ENCODE assay signal across 1 cellular context in genomic region chr16:1772908-1773702, GRCh38.
TF ChIP-seq lines count a peak whose summit lies in the region.

Gene MRPS34, minus strand, starts transcription at chr16:1773134. Its CDS starts 15 bp downstream, at chr16:1773119.

TF ChIP-seq in K562, 482 proteins besides CTCF, POLR2A, EP300 and RAD21 (continued from another document and continues in another):
- TF ChIP-seq ZNF449 (CRISPR knock-in tag; IDR thresholded peaks at IDR 0.05): no peak
- peak; percentile 40; the same call in 1 of the 2 replicates for TF ChIP-seq CREB3L1 (IDR thresholded peaks at IDR 0.05; ENCODE audit: borderline replicate concordance, low read depth)
- TF ChIP-seq MTA1 (IDR thresholded peaks at IDR 0.05; ENCODE audit: borderline replicate concordance): no peak
- peak; percentile 39; the same call in 1 of the 2 replicates for TF ChIP-seq MXI1 (IDR thresholded peaks at IDR 0.05; ENCODE audit: low read depth, low read length)
- TF ChIP-seq NR4A1 (CRISPR knock-in tag; IDR thresholded peaks at IDR 0.05): peak; percentile 59; the same call in 1 of the 2 replicates
- 0 out of 2 replicates have a peak, but pooled peaks have one; percentile 51 for TF ChIP-seq NR4A1 (tag; IDR thresholded peaks at IDR 0.05)
- TF ChIP-seq MLX (CRISPR knock-in tag; conservative IDR thresholded peaks at IDR 0.05): 0 out of 4 replicates have a peak, but pooled peaks have one; percentile 19 to 21
- TF ChIP-seq ETV1 (tag; conservative IDR thresholded peaks at IDR 0.05; ENCODE audit: low read depth): peak; percentile 85
- TF ChIP-seq GABPA (tag; conservative IDR thresholded peaks at IDR 0.05; ENCODE audit: low read depth): peak; percentile 100
- TF ChIP-seq ETV5 (CRISPR knock-in tag; IDR thresholded peaks at IDR 0.05; ENCODE audit: low read depth): peak; percentile 91
- TF ChIP-seq EGR1 (conservative IDR thresholded peaks at IDR 0.05): no peak
- 0 out of 2 replicates have a peak, but pooled peaks have one; percentile 5 for TF ChIP-seq CBX5 (IDR thresholded peaks at IDR 0.05; ENCODE audit: borderline replicate concordance, low read depth)
- 0 out of 2 replicates have a peak, but pooled peaks have one; percentile 27 for TF ChIP-seq AFF4 (CRISPR knock-in tag; IDR thresholded peaks at IDR 0.05)
- no peak for TF ChIP-seq OTX1 (CRISPR knock-in tag; IDR thresholded peaks at IDR 0.05)
- TF ChIP-seq MAFG (tag; conservative IDR thresholded peaks at IDR 0.05): no peak
- peak; percentile 93 for TF ChIP-seq EP400 (IDR thresholded peaks at IDR 0.05)
- TF ChIP-seq MBD2 (IDR thresholded peaks at IDR 0.05; ENCODE audit: borderline replicate concordance, low read depth): 0 out of 2 replicates have a peak, but pooled peaks have one; percentile 16
- no peak for TF ChIP-seq SRSF9 (IDR thresholded peaks at IDR 0.05; ENCODE audit: borderline replicate concordance, low read depth, low read length)
- TF ChIP-seq ATF6 (CRISPR knock-in tag; IDR thresholded peaks at IDR 0.05): peak; percentile 43; the same call in 1 of the 2 replicates
- peak in 1 of 2 experiments; percentile 89; a peak in 2 of 4 replicates for TF ChIP-seq HDAC1 (IDR thresholded peaks at IDR 0.05)
- TF ChIP-seq ZNF354B (CRISPR knock-in tag; IDR thresholded peaks at IDR 0.05): no peak
- peak; percentile 83 for TF ChIP-seq CTCFL (IDR thresholded peaks at IDR 0.05; ENCODE audit: borderline replicate concordance, insufficient read depth, low read depth, low read length, poor library complexity, severe bottlenecking)
- 0 out of 2 replicates have a peak, but pooled peaks have one; percentile 75 for TF ChIP-seq PHB (CRISPR knock-in tag; IDR thresholded peaks at IDR 0.05)
- TF ChIP-seq ZNF609 (CRISPR knock-in tag; IDR thresholded peaks at IDR 0.05; ENCODE audit: borderline replicate concordance): peak; percentile 92
- TF ChIP-seq HNRNPLL (IDR thresholded peaks at IDR 0.05; ENCODE audit: low read depth, low read length, poor library complexity, severe bottlenecking): peak; percentile 56
- peak; percentile 73 for TF ChIP-seq ZNF584 (CRISPR knock-in tag; IDR thresholded peaks at IDR 0.05; ENCODE audit: low read depth)
- TF ChIP-seq YY1 (IDR thresholded peaks at IDR 0.05; ENCODE audit: borderline replicate concordance in 1 of 3, control insufficient read depth in 1 of 3, extremely low read depth in 1 of 3, insufficient read depth in 3 of 3, insufficient read length in 1 of 3, insufficient replicate concordance in 2 of 3, low read depth in 1 of 3, low read length in 2 of 3): peak; percentile 68 to 95 (median 90)
- TF ChIP-seq JUN (IDR thresholded peaks at IDR 0.05; ENCODE audit: borderline replicate concordance, low read depth, low read length): no peak
- TF ChIP-seq JUN (CRISPR knock-in tag; IDR thresholded peaks at IDR 0.05; ENCODE audit: borderline replicate concordance): no peak
- no peak for TF ChIP-seq ZKSCAN8 (CRISPR knock-in tag; IDR thresholded peaks at IDR 0.05)
